21 cellular contexts compared by ENCODE assay signal in the genomic region with DNA sequence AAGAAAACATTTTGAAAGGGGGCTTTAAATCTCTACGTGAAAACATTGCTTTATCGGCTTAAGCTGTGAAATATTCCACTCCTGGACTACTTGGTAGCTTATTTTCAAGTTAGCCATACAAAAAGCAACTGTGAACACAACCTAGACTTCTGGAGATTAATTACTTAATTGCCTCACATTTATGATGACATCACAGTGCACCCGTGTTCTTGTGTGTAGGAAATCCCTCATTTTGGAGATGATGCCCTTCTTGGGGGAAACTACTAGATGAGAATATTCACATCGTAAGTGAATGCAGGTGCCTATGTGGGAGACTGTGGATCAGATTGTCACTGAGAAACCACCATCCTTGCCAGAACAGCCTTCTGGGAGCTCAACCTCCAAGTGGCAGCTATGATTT. TPM values are rescaled to one million over a fixed set of nuclear protein-coding genes. Genes with fewer than 3 reads are reported as not detected.
DNase-seq lines count a peak whose midpoint lies in the region; ATAC-seq and TF ChIP-seq lines count a peak whose summit lies in the region.
"Had no signal": no experiment of that assay in that cellular context is flagged by ENCODE, and none has a peak within 500 bp of the region (broad histone marks: within the 10 kb centered on the region; RNA-seq: fewer than 3 reads in every experiment).

No MANE protein-coding gene starts in this region.

- no peaks in the 10 kb centered on the region for H3K9me2 ChIP-seq in GM23338 (ENCODE audit: insufficient read depth)
- no peaks in the 10 kb centered on the region for H3K9me2 ChIP-seq in SK-N-SH

- peaks cover 0 to 3% of the 10 kb centered on the region in 2 donors for H3K4me1 Mint-ChIP-seq in natural killer cell treated with Interleukin-12 subunit alpha and Interleukin-12 subunit beta and Interleukin-15 and Interleukin-18, amount 100 ng/mL, for 72 hours (ENCODE audit: low read depth in 2 of 2)
- peaks cover 0 to 2% of the 10 kb centered on the region in 2 donors for H3K4me1 Mint-ChIP-seq in natural killer cell
- no peaks in the 10 kb centered on the region; the same call in 2 of the 3 replicates for H3K4me1 Mint-ChIP-seq in GM23338

- H3K27me3 Mint-ChIP-seq in natural killer cell treated with Interleukin-12 subunit alpha and Interleukin-12 subunit beta and Interleukin-15 and Interleukin-18, amount 100 ng/mL, for 72 hours = no peaks in the 10 kb centered on the region
- H3K27me3 Mint-ChIP-seq in natural killer cell (ENCODE audit: low read depth in 2 of 2) (peaks cover 0 to 3% of the 10 kb centered on the region in 2 donors), GM23338 (ENCODE audit: insufficient read depth, low read depth, poor library complexity) (peaks cover 9% of the 10 kb centered on the region)

- H3K4me3 Mint-ChIP-seq in natural killer cell treated with Interleukin-12 subunit alpha and Interleukin-12 subunit beta and Interleukin-15 and Interleukin-18, amount 100 ng/mL, for 72 hours = no peak overlapping the region
- H3K4me3 Mint-ChIP-seq in natural killer cell (no peak overlapping the region), GM23338 (no peak overlapping the region)
- H3K4me3 Mint-ChIP-seq: CD4-positive, alpha-beta memory T cell; T-helper 1 cell treated with Interleukin-12 subunit alpha and Interleukin-12 subunit beta and Interleukin-4 antibody, amounts not matched to agents 30 μg/mL and 1 μg/mL, for 36 hours had no signal

- H3K4me3 ChIP-seq in GM23338 (no peak overlapping the region), SK-N-SH (ENCODE audit: low read depth in 2 of 2, low read length in 1 of 2) (no peak overlapping the region)
- H3K4me3 ChIP-seq: GM12878, Peyer's patch had no signal

- H3K9me3 Mint-ChIP-seq in natural killer cell treated with Interleukin-12 subunit alpha and Interleukin-12 subunit beta and Interleukin-15 and Interleukin-18, amount 100 ng/mL, for 72 hours = no peaks in the 10 kb centered on the region
- no peaks in the 10 kb centered on the region for H3K9me3 Mint-ChIP-seq in natural killer cell
- peaks cover 33% of the 10 kb centered on the region for H3K9me3 Mint-ChIP-seq in GM23338
- H3K9me3 Mint-ChIP-seq: T-helper 1 cell treated with Interleukin-12 subunit alpha and Interleukin-12 subunit beta and Interleukin-4 antibody, amounts not matched to agents 30 μg/mL and 1 μg/mL, for 36 hours had no signal

- no peaks in the 10 kb centered on the region for H3K4me1 ChIP-seq in GM23338 (ENCODE audit: insufficient read depth)
- no peaks in the 10 kb centered on the region for H3K4me1 ChIP-seq in SK-N-SH (ENCODE audit: control insufficient read depth in 1 of 2, insufficient read depth in 2 of 2, low read depth in 1 of 2, low read length in 1 of 2)
- H3K4me1 ChIP-seq: Peyer's patch had no signal

- H3K36me3 Mint-ChIP-seq in natural killer cell treated with Interleukin-12 subunit alpha and Interleukin-12 subunit beta and Interleukin-15 and Interleukin-18, amount 100 ng/mL, for 72 hours = no peaks in the 10 kb centered on the region
- H3K36me3 Mint-ChIP-seq in natural killer cell (no peaks in the 10 kb centered on the region), GM23338 (ENCODE audit: low read depth) (peaks cover 20% of the 10 kb centered on the region)
- H3K36me3 Mint-ChIP-seq: CD4-positive, alpha-beta memory T cell had no signal

- no peak overlapping the region for H3K4me2 ChIP-seq in GM23338
- no peak overlapping the region for H3K4me2 ChIP-seq in SK-N-SH

- H3F3A ChIP-seq in GM23338 (replicated peaks; ENCODE audit: low read depth) = peaks cover 12% of the 10 kb centered on the region
- H3F3A ChIP-seq in SK-N-SH (replicated peaks; ENCODE audit: insufficient read depth) = peaks cover 2% of the 10 kb centered on the region

- H3K9me3 ChIP-seq in SK-N-SH = no peaks in the 10 kb centered on the region
- H3K9me3 ChIP-seq: Peyer's patch had no signal

- TF ChIP-seq RAD21 in SK-N-SH (IDR thresholded peaks at IDR 0.05; ENCODE audit: low read length) = no peak

- intact Hi-C loops in natural killer cell (cut with micrococcal nuclease) = no loop called here

- no peaks in the 10 kb centered on the region for H3K36me3 ChIP-seq in GM23338 (ENCODE audit: insufficient read depth)
- no peaks in the 10 kb centered on the region for H3K36me3 ChIP-seq in SK-N-SH (replicated peaks in 1 of 2; ENCODE audit: control insufficient read depth in 1 of 2, insufficient read depth in 2 of 2, low read length in 1 of 2)
- H3K36me3 ChIP-seq: Peyer's patch had no signal

- POLR2A ChIA-PET in SK-N-SH (lab: Yijun Ruan, JAX) = no interaction called here

- no peak overlapping the region for H3K27ac Mint-ChIP-seq in natural killer cell treated with Interleukin-12 subunit alpha and Interleukin-12 subunit beta and Interleukin-15 and Interleukin-18, amount 100 ng/mL, for 72 hours
- H3K27ac Mint-ChIP-seq in natural killer cell (no peak overlapping the region), GM23338 (no peak overlapping the region)
- H3K27ac Mint-ChIP-seq: CD4-positive, alpha-beta memory T cell; T-helper 1 cell treated with Interleukin-12 subunit alpha and Interleukin-12 subunit beta and Interleukin-4 antibody, amounts not matched to agents 30 μg/mL and 1 μg/mL, for 36 hours had no signal

- H3K79me2 ChIP-seq in GM23338 (replicated peaks; ENCODE audit: insufficient read depth) = no peaks in the 10 kb centered on the region
- H3K79me2 ChIP-seq in SK-N-SH (ENCODE audit: insufficient read depth) = no peaks in the 10 kb centered on the region

- H3K27ac ChIP-seq in GM23338 (ENCODE audit: low read depth) (no peak overlapping the region), SK-N-SH (ENCODE audit: low read depth in 2 of 2, low read length in 1 of 2) (no peak overlapping the region)
- H3K27ac ChIP-seq: Peyer's patch had no signal

- DNase-seq in natural killer cell treated with Interleukin-12 subunit alpha and Interleukin-12 subunit beta and Interleukin-15 and Interleukin-18, amount 100 ng/mL, for 72 hours (ENCODE audit: low spot score) = peak; percentile 5
- DNase-seq in natural killer cell (no peak), NCI-H1105 treated with DMSO at 0.1 percent for 48 hours (lab: John Stamatoyannopoulos, UW) (peak; percentile 81), NCI-H69 (lab: John Stamatoyannopoulos, UW) (peak; percentile 51), GM23338 (ENCODE audit: low spot score) (no peak), SK-N-SH (no peak)
- DNase-seq: C1 segment of cervical spinal cord; CD4-positive, alpha-beta memory T cell; EL; GDM1; Karpas-422; NCI-H1930; NCI-H526; OCI-M1; Peyer's patch; SHP77 treated with DMSO at 0.1 percent for 48 hours; SW 1271; T-helper 9 cell had no signal

- no peak overlapping the region for H2AFZ ChIP-seq in GM23338
- H2AFZ ChIP-seq in SK-N-SH (ENCODE audit: low read depth) = no peak overlapping the region

- 59% methylated on average over 4 of the region's 4 CpGs for WGBS in SK-N-SH (ENCODE audit: low lambda C conversion rate)

- CTCF ChIA-PET in SK-N-SH (lab: Yijun Ruan, JAX) = interaction anchor here (0.9 to 21.8 kb wide), 4 partner anchors 9 to 108 kb away, joined by 3 to 560 read pairs (median 5); no protein-coding TSS in a partner anchor

- H3K9ac ChIP-seq in SK-N-SH = no peak overlapping the region

- TF ChIP-seq CTCF in natural killer cell (IDR thresholded peaks at IDR 0.05) (no peak), GM23338 (conservative IDR thresholded peaks at IDR 0.05; ENCODE audit: low read depth in 2 of 2) (no peak), SK-N-SH (IDR thresholded peaks at IDR 0.05) (no peak)

- H4K20me1 ChIP-seq in GM23338 (replicated peaks; ENCODE audit: insufficient read depth) (no peaks in the 10 kb centered on the region), SK-N-SH (ENCODE audit: insufficient read depth) (no peaks in the 10 kb centered on the region)

- H3K27me3 ChIP-seq in GM23338 (ENCODE audit: insufficient read depth) (no peaks in the 10 kb centered on the region), SK-N-SH (ENCODE audit: insufficient read depth) (no peaks in the 10 kb centered on the region; the same call in 1 of the 2 replicates)
- H3K27me3 ChIP-seq: Peyer's patch had no signal

- TF ChIP-seq EP300 in SK-N-SH (IDR thresholded peaks at IDR 0.05; ENCODE audit: borderline replicate concordance in 1 of 2, low read depth in 1 of 2, low read length in 1 of 2) = no peak

- no peak for ATAC-seq in natural killer cell treated with Interleukin-12 subunit alpha and Interleukin-12 subunit beta and Interleukin-15 and Interleukin-18, amount 100 ng/mL, for 72 hours
- ATAC-seq in natural killer cell = no peak
- no peak for ATAC-seq in GM19397 (IDR thresholded peaks at IDR 0.05; ENCODE audit: unreplicated experiment)
- no peak for ATAC-seq in GM23338
- ATAC-seq: GM12878 had no signal

TF ChIP-seq in GM23338, 12 proteins besides CTCF, POLR2A, EP300 and RAD21 (continues in another document):
- TF ChIP-seq ZNF114 (CRISPR knock-in tag; IDR thresholded peaks at IDR 0.05) = no peak

TF ChIP-seq in SK-N-SH, 30 proteins besides CTCF, POLR2A, EP300 and RAD21 (continues in another document):
- TF ChIP-seq, protein P1, sequence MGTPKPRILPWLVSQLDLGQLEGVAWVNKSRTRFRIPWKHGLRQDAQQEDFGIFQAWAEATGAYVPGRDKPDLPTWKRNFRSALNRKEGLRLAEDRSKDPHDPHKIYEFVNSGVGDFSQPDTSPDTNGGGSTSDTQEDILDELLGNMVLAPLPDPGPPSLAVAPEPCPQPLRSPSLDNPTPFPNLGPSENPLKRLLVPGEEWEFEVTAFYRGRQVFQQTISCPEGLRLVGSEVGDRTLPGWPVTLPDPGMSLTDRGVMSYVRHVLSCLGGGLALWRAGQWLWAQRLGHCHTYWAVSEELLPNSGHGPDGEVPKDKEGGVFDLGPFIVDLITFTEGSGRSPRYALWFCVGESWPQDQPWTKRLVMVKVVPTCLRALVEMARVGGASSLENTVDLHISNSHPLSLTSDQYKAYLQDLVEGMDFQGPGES (IDR thresholded peaks at IDR 0.05; ENCODE audit: low read depth, low read length) = no peak

RNA-seq across cellular contexts. Expression of gene B4GALNT3, which starts 10.5 kb away (rescaled TPM):
- total RNA-seq in natural killer cell treated with Interleukin-12 subunit alpha and Interleukin-12 subunit beta and Interleukin-15 and Interleukin-18, amount 100 ng/mL, for 72 hours = 10 to 100 TPM; 14.1 to 20.6 TPM
- 1 to 10 TPM in 1 of 3 donors, under 1 TPM in 1, not detected in 1; 0.93 to 4.2 TPM for total RNA-seq in natural killer cell
- total RNA-seq in GM23338 (2014; rRNA removed; shearing (Covaris generic)) = 15.8 and 31.3 TPM in 2 replicates
- polyA plus RNA-seq in GM23338 (2016; fragmentation: Nextera tagmentation; extraction: Ambion mirVana) (2.8 and 3.1 TPM in 2 replicates), SK-N-SH (2012; rRNA removed) (0.34 and 0.53 TPM in 2 replicates)
- polyA plus RNA-seq in SK-N-SH (2012; cell fraction: cytosol; rRNA removed) = 0.24 and 0.28 TPM in 2 replicates
- 0.20 and 0.27 TPM in 2 replicates for polyA plus RNA-seq in SK-N-SH (2012; cell fraction: nucleus; rRNA removed)

RNA-seq across cellular contexts. Expression of gene CCDC77, which starts 47.8 kb away (rescaled TPM):
- total RNA-seq in natural killer cell treated with Interleukin-12 subunit alpha and Interleukin-12 subunit beta and Interleukin-15 and Interleukin-18, amount 100 ng/mL, for 72 hours = 10 to 100 TPM; 13.4 to 23.4 TPM
- total RNA-seq in natural killer cell = 10 to 100 TPM; 10.9 to 18.5 (median 15.1) TPM
- total RNA-seq in GM23338 (2014; rRNA removed; shearing (Covaris generic)) = 26.7 and 26.8 TPM in 2 replicates
- polyA plus RNA-seq in GM23338 (2016; fragmentation: Nextera tagmentation; extraction: Ambion mirVana) (24.7 and 25.0 TPM in 2 replicates), SK-N-SH (2012; rRNA removed) (5.9 and 6.4 TPM in 2 replicates)
- 6.5 and 9.3 TPM in 2 replicates for polyA plus RNA-seq in SK-N-SH (2012; cell fraction: cytosol; rRNA removed)
- polyA plus RNA-seq in SK-N-SH (2012; cell fraction: nucleus; rRNA removed) = 5.6 and 9.1 TPM in 2 replicates

Comparison
In these comparisons a context has a peak if more than half of its experiments do, and no peak if none do; other contexts are left out.
1. DNase-seq: peak in natural killer cell treated with Interleukin-12 subunit alpha and Interleukin-12 subunit beta and Interleukin-15 and Interleukin-18, amount 100 ng/mL, for 72 hours (single experiment), NCI-H1105 treated with DMSO at 0.1 percent for 48 hours (single experiment) and NCI-H69 (single experiment); none in natural killer cell (single experiment), GM23338 (single experiment) and SK-N-SH (single experiment).